ENCODE assay signal across 10 cellular contexts in genomic region chr14:34072401-34072800, GRCh38.
"Had no signal": no experiment of that assay in that cellular context is flagged by ENCODE, and none has a peak within 500 bp of the region (broad histone marks: within the 10 kb centered on the region; RNA-seq: fewer than 3 reads in every experiment).

No MANE protein-coding gene starts in this region.

- DNase-seq: H9, HCEC 1CT, HFFc6, IMR-90, KBM-7 had no signal

- H3K27ac ChIP-seq: HL-60, KMS-11 had no signal

- H3K4me3 ChIP-seq: GM23338 had no signal

- ATAC-seq: GM23338 had no signal

- H3K4me2 ChIP-seq: GM23338, KMS-11 had no signal

- FAIRE-seq: H1, H54 had no signal

- H2AFZ ChIP-seq: GM23338 had no signal

- H3K9ac ChIP-seq: KMS-11 had no signal
